ENCODE assay signal across 21 cellular contexts in genomic region chr1:228001738-228002535, GRCh38. TPM values are rescaled to one million over a fixed set of nuclear protein-coding genes. Genes with fewer than 3 reads are reported as not detected.
DNase-seq lines count a peak whose midpoint lies in the region; ATAC-seq, FAIRE-seq and TF ChIP-seq lines count a peak whose summit lies in the region.
"Had no signal": no experiment of that assay in that cellular context is flagged by ENCODE, and none has a peak within 500 bp of the region (broad histone marks: within the 10 kb centered on the region; RNA-seq: fewer than 3 reads in every experiment).

No MANE protein-coding gene starts in this region.

- POLR2A ChIA-PET in activated CD8-positive, alpha-beta T cell treated with anti-CD3 and anti-CD28 coated beads, Interleukin-2, amount 10 ng/mL, durations not matched to agents 7 days and 5 days (lab: Charles Lee) = no interaction called here
- POLR2A ChIA-PET in activated CD8-positive, alpha-beta T cell treated with anti-CD3 and anti-CD28 coated beads for 36 hours (lab: Charles Lee) = interaction anchor here (0.6 kb wide), 1 partner anchor 8 kb away, joined by 3 read pairs; no protein-coding TSS in a partner anchor

- CTCF ChIA-PET in activated CD8-positive, alpha-beta T cell treated with anti-CD3 and anti-CD28 coated beads, Interleukin-2, amount 10 ng/mL, durations not matched to agents 7 days and 5 days (lab: Charles Lee) = no interaction called here
- CTCF ChIA-PET in activated CD8-positive, alpha-beta T cell treated with anti-CD3 and anti-CD28 coated beads for 36 hours (lab: Charles Lee) = interaction anchor here (0.6 to 1.0 kb wide), 2 partner anchors 59 to 457 kb away, joined by 3 read pairs; no protein-coding TSS in a partner anchor

- no peak overlapping the region for H3K4me3 Mint-ChIP-seq in activated CD8-positive, alpha-beta T cell treated with anti-CD3 and anti-CD28 coated beads, Interleukin-2, amount 10 ng/mL, durations not matched to agents 7 days and 5 days
- no peak overlapping the region for H3K4me3 Mint-ChIP-seq in activated CD8-positive, alpha-beta T cell treated with anti-CD3 and anti-CD28 coated beads for 36 hours
- H3K4me3 Mint-ChIP-seq in CD14-positive monocyte = peak overlapping the region in 1 of 2 donors; percentile 8
- no peak overlapping the region for H3K4me3 Mint-ChIP-seq in stimulated activated memory B cell treated with anti-CD40 and anti-IgM and Interleukin-4, amounts not matched to agents 10 μg/mL and 1 μg/mL and 100 μg/mL, for 72 hours

- peak; percentile 17 for DNase-seq in activated CD8-positive, alpha-beta T cell treated with anti-CD3 and anti-CD28 coated beads, Interleukin-2, amount 10 ng/mL, durations not matched to agents 7 days and 5 days
- no peak for DNase-seq in activated CD8-positive, alpha-beta T cell treated with anti-CD3 and anti-CD28 coated beads for 36 hours
- peak; percentile 30 for DNase-seq in CD14-positive monocyte (ENCODE audit: low spot score)
- DNase-seq in islet precursor cell = peak; percentile 48
- peak; percentile 26 for DNase-seq in sciatic nerve (ENCODE audit: low spot score)
- no peak for DNase-seq in small intestine
- DNase-seq: COR-L47, IMR-90, Kasumi-1, NCI-H1105 treated with DMSO at 0.1 percent for 48 hours, NCI-H1930, NCI-H2171 treated with DMSO at 0.1 percent for 48 hours had no signal

- H3K27ac ChIP-seq in small intestine (ENCODE audit: low read depth in 1 of 2, low read length in 1 of 2) = no peak overlapping the region
- H3K27ac ChIP-seq: C4-2B, Peyer's patch had no signal

- 73 to 75% (median 75%) methylated on average over 15 of the region's 15 CpGs for WGBS in small intestine, 3 donors

- no peak for TF ChIP-seq CTCF in activated CD8-positive, alpha-beta T cell treated with anti-CD3 and anti-CD28 coated beads for 36 hours (IDR thresholded peaks at IDR 0.05)
- TF ChIP-seq CTCF in CD14-positive monocyte (IDR thresholded peaks at IDR 0.05) = no peak

- no peak for FAIRE-seq in small intestine (lab: Jason Lieb, UNC)
- FAIRE-seq: GM12878, GM18507 had no signal

- no peaks in the 10 kb centered on the region for H3K4me1 Mint-ChIP-seq in activated CD8-positive, alpha-beta T cell treated with anti-CD3 and anti-CD28 coated beads, Interleukin-2, amount 10 ng/mL, durations not matched to agents 7 days and 5 days (ENCODE audit: low read depth)
- H3K4me1 Mint-ChIP-seq in activated CD8-positive, alpha-beta T cell treated with anti-CD3 and anti-CD28 coated beads for 36 hours (ENCODE audit: low read depth) = peaks cover 2% of the 10 kb centered on the region
- H3K4me1 Mint-ChIP-seq in CD14-positive monocyte = no peaks in the 10 kb centered on the region
- H3K4me1 Mint-ChIP-seq in stimulated activated memory B cell treated with anti-CD40 and anti-IgM and Interleukin-4, amounts not matched to agents 10 μg/mL and 1 μg/mL and 100 μg/mL, for 72 hours = peaks cover 23% of the 10 kb centered on the region

- intact Hi-C loops in activated CD8-positive, alpha-beta T cell treated with anti-CD3 and anti-CD28 coated beads for 36 hours (cut with micrococcal nuclease) = no loop called here
- intact Hi-C loops in CD14-positive monocyte (cut with micrococcal nuclease) (no loop called here), sciatic nerve (cut with DNase I) (no loop called here)

- no peak for ATAC-seq in activated CD8-positive, alpha-beta T cell treated with anti-CD3 and anti-CD28 coated beads, Interleukin-2, amount 10 ng/mL, durations not matched to agents 7 days and 5 days
- ATAC-seq in activated CD8-positive, alpha-beta T cell treated with anti-CD3 and anti-CD28 coated beads for 36 hours = no peak
- ATAC-seq in sciatic nerve (no peak), GM18511 (IDR thresholded peaks at IDR 0.05; ENCODE audit: unreplicated experiment) (no peak)
- no peak for ATAC-seq in stimulated activated memory B cell treated with anti-CD40 and anti-IgM and Interleukin-4, amounts not matched to agents 10 μg/mL and 1 μg/mL and 100 μg/mL, for 72 hours
- ATAC-seq: GM12878 had no signal

- peaks cover 34% of the 10 kb centered on the region for H3K27me3 Mint-ChIP-seq in activated CD8-positive, alpha-beta T cell treated with anti-CD3 and anti-CD28 coated beads, Interleukin-2, amount 10 ng/mL, durations not matched to agents 7 days and 5 days (ENCODE audit: low read depth)
- H3K27me3 Mint-ChIP-seq in activated CD8-positive, alpha-beta T cell treated with anti-CD3 and anti-CD28 coated beads for 36 hours = peaks cover 33% of the 10 kb centered on the region
- peaks cover 32 to 47% (median 36%) of the 10 kb centered on the region in 3 donors for H3K27me3 Mint-ChIP-seq in CD14-positive monocyte (ENCODE audit: low read depth in 3 of 3)
- peaks cover 64% of the 10 kb centered on the region for H3K27me3 Mint-ChIP-seq in stimulated activated memory B cell treated with anti-CD40 and anti-IgM and Interleukin-4, amounts not matched to agents 10 μg/mL and 1 μg/mL and 100 μg/mL, for 72 hours

- peaks cover 5% of the 10 kb centered on the region for H3K9me3 Mint-ChIP-seq in activated CD8-positive, alpha-beta T cell treated with anti-CD3 and anti-CD28 coated beads, Interleukin-2, amount 10 ng/mL, durations not matched to agents 7 days and 5 days (ENCODE audit: insufficient read depth)
- peaks cover 8% of the 10 kb centered on the region for H3K9me3 Mint-ChIP-seq in activated CD8-positive, alpha-beta T cell treated with anti-CD3 and anti-CD28 coated beads for 36 hours
- H3K9me3 Mint-ChIP-seq in CD14-positive monocyte = peaks cover 4 to 20% (median 9%) of the 10 kb centered on the region in 7 donors
- peaks cover 11% of the 10 kb centered on the region for H3K9me3 Mint-ChIP-seq in stimulated activated memory B cell treated with anti-CD40 and anti-IgM and Interleukin-4, amounts not matched to agents 10 μg/mL and 1 μg/mL and 100 μg/mL, for 72 hours

- peaks cover 11 to 31% of the 10 kb centered on the region in 2 donors for H3K27me3 ChIP-seq in small intestine (ENCODE audit: control insufficient read depth in 2 of 2, insufficient read depth in 2 of 2, low read length in 2 of 2)

- H3K4me3 ChIP-seq in small intestine (ENCODE audit: low read depth in 1 of 2, low read length in 2 of 2) = no peak overlapping the region
- H3K4me3 ChIP-seq: GM12878, HAP-1, Peyer's patch had no signal

- H3K9me3 ChIP-seq in small intestine (ENCODE audit: control insufficient read depth, low read depth) = no peaks in the 10 kb centered on the region
- H3K9me3 ChIP-seq: HAP-1 had no signal

- no peak overlapping the region for H3K27ac Mint-ChIP-seq in activated CD8-positive, alpha-beta T cell treated with anti-CD3 and anti-CD28 coated beads, Interleukin-2, amount 10 ng/mL, durations not matched to agents 7 days and 5 days
- H3K27ac Mint-ChIP-seq in activated CD8-positive, alpha-beta T cell treated with anti-CD3 and anti-CD28 coated beads for 36 hours = no peak overlapping the region
- H3K27ac Mint-ChIP-seq in CD14-positive monocyte = no peak overlapping the region
- H3K27ac Mint-ChIP-seq in stimulated activated memory B cell treated with anti-CD40 and anti-IgM and Interleukin-4, amounts not matched to agents 10 μg/mL and 1 μg/mL and 100 μg/mL, for 72 hours = no peak overlapping the region

- H3K36me3 Mint-ChIP-seq in activated CD8-positive, alpha-beta T cell treated with anti-CD3 and anti-CD28 coated beads, Interleukin-2, amount 10 ng/mL, durations not matched to agents 7 days and 5 days (ENCODE audit: low read depth) = no peaks in the 10 kb centered on the region
- no peaks in the 10 kb centered on the region for H3K36me3 Mint-ChIP-seq in activated CD8-positive, alpha-beta T cell treated with anti-CD3 and anti-CD28 coated beads for 36 hours (ENCODE audit: low read depth)
- H3K36me3 Mint-ChIP-seq in CD14-positive monocyte = no peaks in the 10 kb centered on the region
- no peaks in the 10 kb centered on the region for H3K36me3 Mint-ChIP-seq in stimulated activated memory B cell treated with anti-CD40 and anti-IgM and Interleukin-4, amounts not matched to agents 10 μg/mL and 1 μg/mL and 100 μg/mL, for 72 hours

- no peaks in the 10 kb centered on the region for H3K4me1 ChIP-seq in small intestine (ENCODE audit: control insufficient read depth in 2 of 2, insufficient read depth in 1 of 2, low read depth in 1 of 2, low read length in 1 of 2)
- H3K4me1 ChIP-seq: HAP-1 had no signal

- H3K36me3 ChIP-seq in small intestine (ENCODE audit: control insufficient read depth in 2 of 2, insufficient read depth in 2 of 2, low read length in 2 of 2) = no peaks in the 10 kb centered on the region
- H3K36me3 ChIP-seq: HAP-1, Peyer's patch had no signal

RNA-seq across cellular contexts. Expression of gene WNT3A, which starts 4.9 kb away (rescaled TPM):
- total RNA-seq in activated CD8-positive, alpha-beta T cell treated with anti-CD3 and anti-CD28 coated beads, Interleukin-2, amount 10 ng/mL, durations not matched to agents 7 days and 5 days = not detected
- not detected for total RNA-seq in activated CD8-positive, alpha-beta T cell treated with anti-CD3 and anti-CD28 coated beads for 36 hours
- polyA plus RNA-seq in CD14-positive monocyte = not detected
- not detected for total RNA-seq in sciatic nerve
- polyA plus RNA-seq in small intestine = not detected
- total RNA-seq: A172, GM12878, IMR-90, NCI-H460, Peyer's patch had no signal
- polyA plus RNA-seq: IMR-90 had no signal

RNA-seq across cellular contexts. Expression of gene WNT9A, which starts 54.2 kb away (rescaled TPM):
- not detected for total RNA-seq in activated CD8-positive, alpha-beta T cell treated with anti-CD3 and anti-CD28 coated beads, Interleukin-2, amount 10 ng/mL, durations not matched to agents 7 days and 5 days
- not detected for total RNA-seq in activated CD8-positive, alpha-beta T cell treated with anti-CD3 and anti-CD28 coated beads for 36 hours
- polyA plus RNA-seq in CD14-positive monocyte (not detected), small intestine (1 to 10 TPM in 1 of 3 donors, under 1 TPM in 2; 0.27 to 1.9 (median 0.45) TPM)
- 11.4 TPM for total RNA-seq in sciatic nerve
- total RNA-seq: GM12878 had no signal
- polyA plus RNA-seq: GM12878 had no signal

Comparison
In these comparisons a context has a peak if more than half of its experiments do, and no peak if none do; other contexts are left out.
1. DNase-seq: peak in activated CD8-positive, alpha-beta T cell treated with anti-CD3 and anti-CD28 coated beads, Interleukin-2, amount 10 ng/mL, durations not matched to agents 7 days and 5 days (single experiment), CD14-positive monocyte (single experiment), islet precursor cell (single experiment) and sciatic nerve (single experiment); none in activated CD8-positive, alpha-beta T cell treated with anti-CD3 and anti-CD28 coated beads for 36 hours (single experiment) and small intestine (single experiment).
2. RNA of gene WNT9A, which starts 54.2 kb away (total RNA-seq): 11.4 TPM in sciatic nerve (single experiment); not detected in activated CD8-positive, alpha-beta T cell treated with anti-CD3 and anti-CD28 coated beads, Interleukin-2, amount 10 ng/mL, durations not matched to agents 7 days and 5 days and not detected in activated CD8-positive, alpha-beta T cell treated with anti-CD3 and anti-CD28 coated beads for 36 hours; every median in the first group is over 10 times any median in the second.